Comparison of ENCODE assay signal across 8 cellular contexts in genomic region chr5:139391570-139392323, GRCh38. TPM values are rescaled to one million over a fixed set of nuclear protein-coding genes. Genes with fewer than 3 reads are reported as not detected.
DNase-seq lines count a peak whose midpoint lies in the region; ATAC-seq and TF ChIP-seq lines count a peak whose summit lies in the region.

No MANE protein-coding gene starts in this region.

- intact Hi-C loops in Panc1 (cut with micrococcal nuclease; ENCODE audit: unreplicated experiment): loop anchor here (10.0 kb wide), 1 partner anchor 107 kb away; no protein-coding TSS in a partner anchor

- ATAC-seq in Panc1 (peak; percentile 57), thoracic aorta (ENCODE audit: insufficient number of reproducible peaks, low FRiP score, low read depth) (no peak), GM18498 (IDR thresholded peaks at IDR 0.05; ENCODE audit: unreplicated experiment) (no peak)

- H3K4me3 Mint-ChIP-seq in activated T-cell treated with anti-CD3 and anti-CD28 coated beads, Interleukin-2, amount 50 U/mL, for 24 hours: peak overlapping the region; percentile 90

- TSS peak; percentile 73 for BruUV-seq in Panc1 (replicated peaks; lab: Mats Ljungman, UMichigan)

- no peaks in the 10 kb centered on the region for H3K9me3 Mint-ChIP-seq in activated T-cell treated with anti-CD3 and anti-CD28 coated beads, Interleukin-2, amount 50 U/mL, for 24 hours

- H3K4me1 ChIP-seq in Panc1 (ENCODE audit: control insufficient read depth, insufficient read depth, low read length): peaks cover 27% of the 10 kb centered on the region
- peaks cover 9 to 43% of the 10 kb centered on the region in 2 donors for H3K4me1 ChIP-seq in thoracic aorta (ENCODE audit: control insufficient read depth in 1 of 2, low read depth in 2 of 2)

- H3K27me3 ChIP-seq in Panc1 (ENCODE audit: control insufficient read depth, insufficient read depth, low read length) (no peaks in the 10 kb centered on the region), thoracic aorta (replicated peaks; ENCODE audit: insufficient read depth) (no peaks in the 10 kb centered on the region)

- CTCF ChIA-PET in Panc1 (lab: Charles Lee): no interaction called here

- POLR2A ChIA-PET in Panc1 (lab: Charles Lee): interaction anchor here (0.6 to 1.6 kb wide), 2 partner anchors 50 to 491 kb away, joined by 4 to 10 read pairs; no protein-coding TSS in a partner anchor

- peaks cover 30% of the 10 kb centered on the region for H3K36me3 Mint-ChIP-seq in activated T-cell treated with anti-CD3 and anti-CD28 coated beads, Interleukin-2, amount 50 U/mL, for 24 hours (ENCODE audit: low read depth)

- H3K27ac Mint-ChIP-seq in activated T-cell treated with anti-CD3 and anti-CD28 coated beads, Interleukin-2, amount 50 U/mL, for 24 hours: peak overlapping the region; percentile 95

- H3K27ac ChIP-seq in Panc1 (ENCODE audit: low read length) (peak overlapping the region; percentile 92), thoracic aorta (no peak overlapping the region)

- in situ Hi-C loops in Panc1 (cut with HindIII; ENCODE audit: low pct_unique_long_range_greater_than_20kb, low sequenced_read_pairs): no loop called here

- peaks cover 2% of the 10 kb centered on the region; the same call in 1 of the 2 replicates for H3K36me3 ChIP-seq in Panc1 (ENCODE audit: control insufficient read depth, insufficient read depth, low read length)
- no peaks in the 10 kb centered on the region for H3K36me3 ChIP-seq in thoracic aorta

- no peak for TF ChIP-seq CTCF in Panc1 (IDR thresholded peaks at IDR 0.05)
- no peak for TF ChIP-seq CTCF in thoracic aorta (IDR thresholded peaks at IDR 0.05)

- H3K4me3 ChIP-seq in Panc1 (ENCODE audit: low read depth in 2 of 2, low read length in 2 of 2): peak overlapping the region; percentile 62 to 75
- peak overlapping the region; percentile 67 for H3K4me3 ChIP-seq in thoracic aorta

- no peak for DNase-seq in activated T-cell treated with anti-CD3 and anti-CD28 coated beads, Interleukin-2, amount 50 U/mL, for 24 hours
- DNase-seq in activated T-cell treated with anti-CD3 and anti-CD28 coated beads, Interleukin-2, amount 50 U/mL, for 1 hour: no peak
- DNase-seq in Panc1 (ENCODE audit: low read depth, low spot score) (no peak), foreskin melanocyte (peak; percentile 60), thoracic aorta (ENCODE audit: low spot score) (no peak), hippocampal formation (lab: John Stamatoyannopoulos, UW) (no peak), hepatic stellate cell (ENCODE audit: low spot score) (no peak)

- H3K27me3 Mint-ChIP-seq in activated T-cell treated with anti-CD3 and anti-CD28 coated beads, Interleukin-2, amount 50 U/mL, for 24 hours: no peaks in the 10 kb centered on the region

- peaks cover 50% of the 10 kb centered on the region for H3K4me1 Mint-ChIP-seq in activated T-cell treated with anti-CD3 and anti-CD28 coated beads, Interleukin-2, amount 50 U/mL, for 24 hours (ENCODE audit: low read depth)

- H3K9me3 ChIP-seq in Panc1 (ENCODE audit: control insufficient read depth, insufficient read depth, low read depth, low read length): no peaks in the 10 kb centered on the region
- no peaks in the 10 kb centered on the region for H3K9me3 ChIP-seq in thoracic aorta

RNA-seq across cellular contexts. Expression of gene MZB1, which starts 2.0 kb away (rescaled TPM):
- total RNA-seq in Panc1 (2021; ENCODE audit: unreplicated experiment) (0.49 TPM), thoracic aorta (not detected)
- polyA plus RNA-seq in Panc1 (2012; ENCODE audit: insufficient read length): 0.21 TPM

RNA-seq across cellular contexts. Expression of gene PROB1, which starts 3.2 kb away (rescaled TPM):
- total RNA-seq in Panc1 (2021; ENCODE audit: unreplicated experiment) (2.3 TPM), thoracic aorta (1 to 10 TPM; 1.9 to 4.9 TPM)
- polyA plus RNA-seq in Panc1 (2012; ENCODE audit: insufficient read length): 3.8 TPM

RNA-seq across cellular contexts. Expression of gene SLC23A1, which starts 8.7 kb away (rescaled TPM):
- total RNA-seq in Panc1 (2021; ENCODE audit: unreplicated experiment) (not detected), thoracic aorta (not detected)
- polyA plus RNA-seq in Panc1 (2012; ENCODE audit: insufficient read length): not detected

RNA-seq across cellular contexts. Expression of gene SPATA24, which starts 12.1 kb away (rescaled TPM):
- total RNA-seq in Panc1 (2021; ENCODE audit: unreplicated experiment): 5.5 TPM
- polyA plus RNA-seq in Panc1 (2012; ENCODE audit: insufficient read length): 4.0 TPM
- total RNA-seq in thoracic aorta: 10 to 100 TPM in 1 of 2 donors, 1 to 10 TPM in 1; 1.2 to 11.6 TPM

RNA-seq across cellular contexts. Expression of gene DNAJC18, which starts 47.6 kb away (rescaled TPM):
- 8.8 TPM for total RNA-seq in Panc1 (2021; ENCODE audit: unreplicated experiment)
- 8.8 TPM for polyA plus RNA-seq in Panc1 (2012; ENCODE audit: insufficient read length)
- total RNA-seq in thoracic aorta: 10 to 100 TPM in 1 of 2 donors, 1 to 10 TPM in 1; 6.9 to 16.7 TPM
